In the genomic region with DNA sequence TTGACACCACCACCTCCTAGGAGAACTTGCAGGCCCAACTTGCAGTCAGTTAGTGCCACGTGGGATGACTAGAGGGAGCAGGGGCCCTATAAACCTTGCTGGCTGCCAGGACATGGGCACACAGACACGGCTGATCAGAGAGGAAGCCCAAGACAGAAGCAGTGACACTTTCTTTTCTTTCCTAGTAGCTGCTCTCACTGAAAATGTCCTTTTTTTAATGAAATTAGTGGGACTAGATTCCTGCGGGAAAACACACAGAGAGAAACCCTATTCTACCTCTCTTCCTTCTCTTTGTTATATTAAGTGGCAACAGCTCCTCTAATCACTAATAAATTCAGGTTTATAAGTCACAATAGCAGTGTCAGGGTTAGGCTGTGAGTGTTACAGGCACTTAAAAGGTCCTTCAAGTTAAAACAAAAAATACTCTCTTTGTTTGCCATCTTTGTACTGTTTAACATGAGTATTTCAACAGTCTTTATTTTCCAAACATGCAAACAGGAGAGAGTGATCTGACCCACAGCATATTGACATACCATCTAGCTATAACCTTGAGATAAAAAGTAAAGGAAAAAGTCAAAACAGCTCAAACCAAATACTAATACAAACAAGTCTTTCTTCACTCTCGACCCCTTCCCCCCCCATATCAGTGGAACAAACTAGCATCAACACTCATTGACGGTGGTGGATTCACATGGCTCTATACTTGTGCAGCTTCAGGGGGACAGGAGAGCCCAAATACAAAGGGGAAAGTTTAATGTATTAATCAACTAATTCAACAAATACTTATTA, we compare ENCODE assay signal across 1 cellular context.
TF ChIP-seq lines count a peak whose summit lies in the region.

No MANE protein-coding gene starts in this region.

TF ChIP-seq in HepG2, 621 proteins besides CTCF, POLR2A, EP300 and RAD21 (continued from another document and continues in another):
- TF ChIP-seq UBTF (CRISPR knock-in tag; IDR thresholded peaks at IDR 0.05) (no peak), ZNF770 (CRISPR knock-in tag; IDR thresholded peaks at IDR 0.05) (0 out of 2 replicates have a peak, but pooled peaks have one; percentile 18), ZSCAN9 (CRISPR knock-in tag; IDR thresholded peaks at IDR 0.05; ENCODE audit: borderline replicate concordance) (peak; percentile 50; the same call in 1 of the 2 replicates), ZBTB7B (CRISPR knock-in tag; IDR thresholded peaks at IDR 0.05) (peak; percentile 73; the same call in 1 of the 2 replicates), GZF1 (CRISPR knock-in tag; IDR thresholded peaks at IDR 0.05) (peak; percentile 45; the same call in 1 of the 2 replicates), MIXL1 (CRISPR knock-in tag; IDR thresholded peaks at IDR 0.05) (peak; percentile 96), RERE (CRISPR knock-in tag; IDR thresholded peaks at IDR 0.05; ENCODE audit: low read depth) (peak; percentile 95), ZBTB3 (CRISPR knock-in tag; IDR thresholded peaks at IDR 0.05; ENCODE audit: borderline replicate concordance, low read depth) (peak; percentile 52; the same call in 1 of the 2 replicates), ZSCAN31 (CRISPR knock-in tag; IDR thresholded peaks at IDR 0.05; ENCODE audit: low read depth) (peak; percentile 63; the same call in 1 of the 2 replicates), SOX5 (CRISPR knock-in tag; IDR thresholded peaks at IDR 0.05; ENCODE audit: borderline replicate concordance) (peak; percentile 96), THAP11 (CRISPR knock-in tag; IDR thresholded peaks at IDR 0.05) (peak; percentile 73), ZNF501 (CRISPR knock-in tag; IDR thresholded peaks at IDR 0.05) (0 out of 2 replicates have a peak, but pooled peaks have one; percentile 31), SYNCRIP (IDR thresholded peaks at IDR 0.05; ENCODE audit: insufficient read depth, low read depth, low read length) (no peak), PITX1 (CRISPR knock-in tag; IDR thresholded peaks at IDR 0.05) (peak; percentile 93), MAX (IDR thresholded peaks at IDR 0.05) (peak; percentile 90), BRCA1 (CRISPR knock-in tag; IDR thresholded peaks at IDR 0.05) (no peak), KLF16 (CRISPR knock-in tag; IDR thresholded peaks at IDR 0.05) (peak in 1 of 2 experiments; percentile 95; a peak in 2 of 4 replicates), MYC (CRISPR knock-in tag; IDR thresholded peaks at IDR 0.05; ENCODE audit: borderline replicate concordance) (peak; percentile 87), ISL2 (CRISPR knock-in tag; IDR thresholded peaks at IDR 0.05) (peak; percentile 100), GPN1 (CRISPR knock-in tag; IDR thresholded peaks at IDR 0.05; ENCODE audit: borderline replicate concordance) (no peak), GATA4 (IDR thresholded peaks at IDR 0.05; ENCODE audit: borderline replicate concordance, low read depth) (peak; percentile 99), TCF7L2 (IDR thresholded peaks at IDR 0.05; ENCODE audit: low read depth, low read length) (peak; percentile 87), KDM4B (CRISPR knock-in tag; IDR thresholded peaks at IDR 0.05) (0 out of 2 replicates have a peak, but pooled peaks have one; percentile 45), CHD2 (IDR thresholded peaks at IDR 0.05; ENCODE audit: low read depth, low read length) (0 out of 2 replicates have a peak, but pooled peaks have one; percentile 31), ZNF383 (CRISPR knock-in tag; IDR thresholded peaks at IDR 0.05; ENCODE audit: borderline replicate concordance) (0 out of 2 replicates have a peak, but pooled peaks have one; percentile 39), DPF2 (CRISPR knock-in tag; IDR thresholded peaks at IDR 0.05; ENCODE audit: borderline replicate concordance, low read depth) (peak; percentile 93), SOX13 (IDR thresholded peaks at IDR 0.05) (peak; percentile 89; the same call in 1 of the 2 replicates), SOX13 (CRISPR knock-in tag; conservative IDR thresholded peaks at IDR 0.05 in 1 of 2, IDR thresholded peaks at IDR 0.05 in 1 of 2) (peak in 1 of 2 experiments; percentile 98; a peak in 2 of 4 replicates), ARNTL (CRISPR knock-in tag; IDR thresholded peaks at IDR 0.05) (peak; percentile 73; the same call in 1 of the 2 replicates), CEBPG (CRISPR knock-in tag; IDR thresholded peaks at IDR 0.05) (peak; percentile 92), ZNF558 (CRISPR knock-in tag; IDR thresholded peaks at IDR 0.05; ENCODE audit: borderline replicate concordance) (no peak), MEIS2 (CRISPR knock-in tag; IDR thresholded peaks at IDR 0.05) (no peak), RFX1 (IDR thresholded peaks at IDR 0.05) (no peak), NCOA5 (CRISPR knock-in tag; IDR thresholded peaks at IDR 0.05) (no peak), CREM (IDR thresholded peaks at IDR 0.05) (peak; percentile 98), CREM (CRISPR knock-in tag; IDR thresholded peaks at IDR 0.05) (no peak), HNF4G (IDR thresholded peaks at IDR 0.05; ENCODE audit: borderline replicate concordance, low read depth, low read length) (peak; percentile 86; the same call in 1 of the 2 replicates), HNF4G (CRISPR knock-in tag; IDR thresholded peaks at IDR 0.05; ENCODE audit: borderline replicate concordance, low read depth) (no peak), MED1 (CRISPR knock-in tag; IDR thresholded peaks at IDR 0.05) (peak; percentile 100)
- TF ChIP-seq, protein P1, sequence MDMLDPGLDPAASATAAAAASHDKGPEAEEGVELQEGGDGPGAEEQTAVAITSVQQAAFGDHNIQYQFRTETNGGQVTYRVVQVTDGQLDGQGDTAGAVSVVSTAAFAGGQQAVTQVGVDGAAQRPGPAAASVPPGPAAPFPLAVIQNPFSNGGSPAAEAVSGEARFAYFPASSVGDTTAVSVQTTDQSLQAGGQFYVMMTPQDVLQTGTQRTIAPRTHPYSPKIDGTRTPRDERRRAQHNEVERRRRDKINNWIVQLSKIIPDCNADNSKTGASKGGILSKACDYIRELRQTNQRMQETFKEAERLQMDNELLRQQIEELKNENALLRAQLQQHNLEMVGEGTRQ (IDR thresholded peaks at IDR 0.05; ENCODE audit: low read depth, low read length) = no peak
- TF ChIP-seq, protein P1 (CRISPR knock-in tag; IDR thresholded peaks at IDR 0.05; ENCODE audit: borderline replicate concordance) = 0 out of 2 replicates have a peak, but pooled peaks have one; percentile 12
- TF ChIP-seq, protein P2, sequence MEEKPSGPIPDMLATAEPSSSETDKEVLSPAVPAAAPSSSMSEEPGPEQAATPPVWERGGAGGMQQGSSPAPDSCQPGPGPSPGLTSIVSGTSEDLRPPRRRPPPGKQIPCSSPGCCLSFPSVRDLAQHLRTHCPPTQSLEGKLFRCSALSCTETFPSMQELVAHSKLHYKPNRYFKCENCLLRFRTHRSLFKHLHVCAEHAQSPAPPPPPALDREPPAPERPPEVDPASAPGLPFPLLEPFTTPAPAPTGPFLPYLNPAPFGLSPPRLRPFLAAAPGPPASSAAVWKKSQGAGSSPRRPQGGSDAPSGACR (CRISPR knock-in tag; IDR thresholded peaks at IDR 0.05) = peak; percentile 96
- TF ChIP-seq, protein P3, sequence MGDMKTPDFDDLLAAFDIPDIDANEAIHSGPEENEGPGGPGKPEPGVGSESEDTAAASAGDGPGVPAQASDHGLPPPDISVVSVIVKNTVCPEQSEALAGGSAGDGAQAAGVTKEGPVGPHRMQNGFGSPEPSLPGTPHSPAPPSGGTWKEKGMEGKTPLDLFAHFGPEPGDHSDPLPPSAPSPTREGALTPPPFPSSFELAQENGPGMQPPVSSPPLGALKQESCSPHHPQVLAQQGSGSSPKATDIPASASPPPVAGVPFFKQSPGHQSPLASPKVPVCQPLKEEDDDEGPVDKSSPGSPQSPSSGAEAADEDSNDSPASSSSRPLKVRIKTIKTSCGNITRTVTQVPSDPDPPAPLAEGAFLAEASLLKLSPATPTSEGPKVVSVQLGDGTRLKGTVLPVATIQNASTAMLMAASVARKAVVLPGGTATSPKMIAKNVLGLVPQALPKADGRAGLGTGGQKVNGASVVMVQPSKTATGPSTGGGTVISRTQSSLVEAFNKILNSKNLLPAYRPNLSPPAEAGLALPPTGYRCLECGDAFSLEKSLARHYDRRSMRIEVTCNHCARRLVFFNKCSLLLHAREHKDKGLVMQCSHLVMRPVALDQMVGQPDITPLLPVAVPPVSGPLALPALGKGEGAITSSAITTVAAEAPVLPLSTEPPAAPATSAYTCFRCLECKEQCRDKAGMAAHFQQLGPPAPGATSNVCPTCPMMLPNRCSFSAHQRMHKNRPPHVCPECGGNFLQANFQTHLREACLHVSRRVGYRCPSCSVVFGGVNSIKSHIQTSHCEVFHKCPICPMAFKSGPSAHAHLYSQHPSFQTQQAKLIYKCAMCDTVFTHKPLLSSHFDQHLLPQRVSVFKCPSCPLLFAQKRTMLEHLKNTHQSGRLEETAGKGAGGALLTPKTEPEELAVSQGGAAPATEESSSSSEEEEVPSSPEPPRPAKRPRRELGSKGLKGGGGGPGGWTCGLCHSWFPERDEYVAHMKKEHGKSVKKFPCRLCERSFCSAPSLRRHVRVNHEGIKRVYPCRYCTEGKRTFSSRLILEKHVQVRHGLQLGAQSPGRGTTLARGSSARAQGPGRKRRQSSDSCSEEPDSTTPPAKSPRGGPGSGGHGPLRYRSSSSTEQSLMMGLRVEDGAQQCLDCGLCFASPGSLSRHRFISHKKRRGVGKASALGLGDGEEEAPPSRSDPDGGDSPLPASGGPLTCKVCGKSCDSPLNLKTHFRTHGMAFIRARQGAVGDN (CRISPR knock-in tag; IDR thresholded peaks at IDR 0.05) = peak; percentile 83
